Comparison of ENCODE assay signal across 31 cellular contexts in the genomic region with DNA sequence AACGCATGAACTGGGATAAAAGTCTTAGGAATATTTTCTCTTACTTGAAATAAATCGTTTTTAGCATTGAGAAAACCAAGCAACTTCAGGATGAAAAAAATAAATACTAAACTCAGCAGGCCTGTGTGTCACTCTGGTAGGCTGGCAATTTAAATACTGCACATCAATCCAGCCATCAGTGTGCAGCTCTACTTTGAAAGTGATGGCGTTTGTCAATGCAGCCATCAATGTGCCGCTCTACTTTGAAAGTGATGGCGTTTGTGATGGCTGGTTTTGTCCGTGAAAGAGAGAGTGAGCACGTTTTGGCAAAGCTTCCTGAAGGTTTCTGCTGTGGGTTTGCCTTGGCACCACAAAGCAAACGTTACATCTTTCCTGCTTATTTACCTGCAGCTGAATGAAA.
A peak's percentile ranks its signal among the peaks of the same experiment; 100 is the strongest.
DNase-seq lines count a peak whose midpoint lies in the region; ATAC-seq and TF ChIP-seq lines count a peak whose summit lies in the region.
"Had no signal": no experiment of that assay in that cellular context is flagged by ENCODE, and none has a peak within 500 bp of the region (broad histone marks: within the 10 kb centered on the region; RNA-seq: fewer than 3 reads in every experiment).

No MANE protein-coding gene starts in this region.

- 80% methylated on average over 8 of the region's 8 CpGs for WGBS in esophagus muscularis mucosa

- H3K27me3 ChIP-seq in esophagus muscularis mucosa: peaks cover 0 to 12% (median 0%) of the 10 kb centered on the region in 4 donors
- no peaks in the 10 kb centered on the region for H3K27me3 ChIP-seq in neural cell (ENCODE audit: insufficient read depth, low read depth, low read length)
- H3K27me3 ChIP-seq: BE2C; BLaER1; BLaER1 treated with 17β-estradiol and CSF1 and Interleukin-3, amounts not matched to agents 10 nM and 100 nM had no signal

- no peaks in the 10 kb centered on the region for H3K4me1 ChIP-seq in esophagus muscularis mucosa
- H3K4me1 ChIP-seq: A549; BE2C; BLaER1; BLaER1 treated with 17β-estradiol and CSF1 and Interleukin-3, amounts not matched to agents 10 nM and 100 nM; Caco-2 had no signal

- H3K9me2 ChIP-seq in neural cell (ENCODE audit: insufficient read depth, low read length): no peaks in the 10 kb centered on the region

- H3K27ac ChIP-seq in esophagus muscularis mucosa (replicated peaks in 1 of 4) (no peak overlapping the region), neural cell (ENCODE audit: low read length) (no peak overlapping the region), substantia nigra (ENCODE audit: low read depth, low read length, poor library complexity, severe bottlenecking) (no peak overlapping the region)
- H3K27ac ChIP-seq: 22Rv1; A549; BLaER1; BLaER1 treated with 17β-estradiol and CSF1 and Interleukin-3, amounts not matched to agents 10 nM and 100 nM; C4-2B had no signal

- no peak for TF ChIP-seq CTCF in esophagus muscularis mucosa (IDR thresholded peaks at IDR 0.05)
- no peak for TF ChIP-seq CTCF in neural cell (IDR thresholded peaks at IDR 0.05; ENCODE audit: poor library complexity, severe bottlenecking)
- TF ChIP-seq CTCF in natural killer cell (IDR thresholded peaks at IDR 0.05): no peak

- DNase-seq in esophagus muscularis mucosa (ENCODE audit: extremely low spot score) (peak; percentile 62), natural killer cell (no peak), substantia nigra (lab: John Stamatoyannopoulos, UW) (no peak)
- DNase-seq: 8988T; ACHN; AML-193; BE2C; C1 segment of cervical spinal cord; Caco-2; Calu3; CD4-positive, alpha-beta memory T cell; CD4-positive, alpha-beta T cell; CD4-positive, CD25-positive, alpha-beta regulatory T cell; CD8-positive, alpha-beta memory T cell; CD8-positive, alpha-beta T cell; COR-L47; DMS 273 treated with DMSO at 0.1 percent for 48 hours; DMS153; DMS53; DMS79; DMS79 treated with DMSO at 0.1 percent for 48 hours; DND-41; EL had no signal

- TF ChIP-seq RAD21 in neural cell (conservative IDR thresholded peaks at IDR 0.05): no peak

- H3F3A ChIP-seq in neural cell (ENCODE audit: insufficient read depth, low read length, poor library complexity, severe bottlenecking): no peaks in the 10 kb centered on the region

- TF ChIP-seq EP300 in esophagus muscularis mucosa (IDR thresholded peaks at IDR 0.05) (no peak), neural cell (conservative IDR thresholded peaks at IDR 0.05; ENCODE audit: poor library complexity, severe bottlenecking) (peak; percentile 90)

- H3K36me3 Mint-ChIP-seq in natural killer cell: no peaks in the 10 kb centered on the region
- H3K36me3 Mint-ChIP-seq: CD14-positive monocyte; CD4-positive, alpha-beta memory T cell; CD4-positive, CD25-positive, alpha-beta regulatory T cell; CD8-positive, alpha-beta memory T cell; CD8-positive, alpha-beta T cell had no signal

- TF ChIP-seq POLR2A in esophagus muscularis mucosa (IDR thresholded peaks at IDR 0.05; ENCODE audit: low read depth): no peak

- H3K4me3 ChIP-seq in esophagus muscularis mucosa (no peak overlapping the region), neural cell (ENCODE audit: low read length) (no peak overlapping the region)
- H3K4me3 ChIP-seq: A549; BLaER1; BLaER1 treated with 17β-estradiol and CSF1 and Interleukin-3, amounts not matched to agents 10 nM and 100 nM had no signal

- no peak overlapping the region for H3K4me3 Mint-ChIP-seq in natural killer cell
- H3K4me3 Mint-ChIP-seq: B cell; CD14-positive monocyte; CD4-positive, alpha-beta memory T cell; CD4-positive, alpha-beta T cell; CD4-positive, CD25-positive, alpha-beta regulatory T cell; CD8-positive, alpha-beta memory T cell; CD8-positive, alpha-beta T cell had no signal

- intact Hi-C loops in esophagus muscularis mucosa (cut with DNase I) (no loop called here), natural killer cell (cut with micrococcal nuclease) (no loop called here)

- no peak overlapping the region for H2AFZ ChIP-seq in neural cell (ENCODE audit: low read depth, low read length)

- H3K4me1 Mint-ChIP-seq in natural killer cell: no peaks in the 10 kb centered on the region
- H3K4me1 Mint-ChIP-seq: B cell; CD14-positive monocyte; CD4-positive, alpha-beta memory T cell; CD4-positive, CD25-positive, alpha-beta regulatory T cell; CD8-positive, alpha-beta memory T cell had no signal

- H3K79me2 ChIP-seq in neural cell (replicated peaks; ENCODE audit: insufficient read depth, low read length): no peaks in the 10 kb centered on the region

- H3K9me3 Mint-ChIP-seq in natural killer cell: peaks cover 0 to 6% of the 10 kb centered on the region in 2 donors
- H3K9me3 Mint-ChIP-seq: CD4-positive, alpha-beta T cell had no signal

- no peak for ATAC-seq in natural killer cell
- ATAC-seq: A549; CD8-positive, alpha-beta T cell had no signal

- H3K4me2 ChIP-seq in neural cell (ENCODE audit: low read length): no peak overlapping the region
- H3K4me2 ChIP-seq: A549; BLaER1; BLaER1 treated with 17β-estradiol and CSF1 and Interleukin-3, amounts not matched to agents 10 nM and 100 nM had no signal

- H4K20me1 ChIP-seq in neural cell (ENCODE audit: insufficient read depth): no peaks in the 10 kb centered on the region
- H4K20me1 ChIP-seq: BLaER1; BLaER1 treated with 17β-estradiol and CSF1 and Interleukin-3, amounts not matched to agents 10 nM and 100 nM had no signal

- H3K36me3 ChIP-seq in esophagus muscularis mucosa (no peaks in the 10 kb centered on the region), neural cell (ENCODE audit: insufficient read depth, low read length) (no peaks in the 10 kb centered on the region)
- H3K36me3 ChIP-seq: BE2C; BLaER1; BLaER1 treated with 17β-estradiol and CSF1 and Interleukin-3, amounts not matched to agents 10 nM and 100 nM had no signal

- H3K27me3 Mint-ChIP-seq in natural killer cell (ENCODE audit: low read depth in 2 of 2): peaks cover 0 to 4% of the 10 kb centered on the region in 2 donors
- H3K27me3 Mint-ChIP-seq: B cell; CD4-positive, alpha-beta memory T cell; CD4-positive, alpha-beta T cell; CD4-positive, CD25-positive, alpha-beta regulatory T cell had no signal

- H3K27ac Mint-ChIP-seq in natural killer cell: no peak overlapping the region
- H3K27ac Mint-ChIP-seq: B cell; CD14-positive monocyte; CD4-positive, alpha-beta memory T cell; CD4-positive, alpha-beta T cell; CD4-positive, CD25-positive, alpha-beta regulatory T cell; CD8-positive, alpha-beta memory T cell; CD8-positive, alpha-beta T cell had no signal

- H3K9me3 ChIP-seq in esophagus muscularis mucosa (no peaks in the 10 kb centered on the region), neural cell (ENCODE audit: low read length) (peaks cover 3% of the 10 kb centered on the region)
- H3K9me3 ChIP-seq: A549; BE2C; BLaER1 treated with 17β-estradiol and CSF1 and Interleukin-3, amounts not matched to agents 10 nM and 100 nM; Caco-2 had no signal

- H3K9ac ChIP-seq in neural cell (ENCODE audit: low read length): no peak overlapping the region
- H3K9ac ChIP-seq: BLaER1; BLaER1 treated with 17β-estradiol and CSF1 and Interleukin-3, amounts not matched to agents 10 nM and 100 nM had no signal

TF ChIP-seq in neural cell, 6 proteins besides CTCF, POLR2A, EP300 and RAD21:
- TF ChIP-seq EZH2 (IDR thresholded peaks at IDR 0.05; ENCODE audit: borderline replicate concordance, insufficient read depth, low read length, poor library complexity, severe bottlenecking) (no peak), POLR2AphosphoS5 (IDR thresholded peaks at IDR 0.05) (peak; percentile 49), TAF1 (IDR thresholded peaks at IDR 0.05; ENCODE audit: low read depth) (no peak)
- TF ChIP-seq, protein P1, sequence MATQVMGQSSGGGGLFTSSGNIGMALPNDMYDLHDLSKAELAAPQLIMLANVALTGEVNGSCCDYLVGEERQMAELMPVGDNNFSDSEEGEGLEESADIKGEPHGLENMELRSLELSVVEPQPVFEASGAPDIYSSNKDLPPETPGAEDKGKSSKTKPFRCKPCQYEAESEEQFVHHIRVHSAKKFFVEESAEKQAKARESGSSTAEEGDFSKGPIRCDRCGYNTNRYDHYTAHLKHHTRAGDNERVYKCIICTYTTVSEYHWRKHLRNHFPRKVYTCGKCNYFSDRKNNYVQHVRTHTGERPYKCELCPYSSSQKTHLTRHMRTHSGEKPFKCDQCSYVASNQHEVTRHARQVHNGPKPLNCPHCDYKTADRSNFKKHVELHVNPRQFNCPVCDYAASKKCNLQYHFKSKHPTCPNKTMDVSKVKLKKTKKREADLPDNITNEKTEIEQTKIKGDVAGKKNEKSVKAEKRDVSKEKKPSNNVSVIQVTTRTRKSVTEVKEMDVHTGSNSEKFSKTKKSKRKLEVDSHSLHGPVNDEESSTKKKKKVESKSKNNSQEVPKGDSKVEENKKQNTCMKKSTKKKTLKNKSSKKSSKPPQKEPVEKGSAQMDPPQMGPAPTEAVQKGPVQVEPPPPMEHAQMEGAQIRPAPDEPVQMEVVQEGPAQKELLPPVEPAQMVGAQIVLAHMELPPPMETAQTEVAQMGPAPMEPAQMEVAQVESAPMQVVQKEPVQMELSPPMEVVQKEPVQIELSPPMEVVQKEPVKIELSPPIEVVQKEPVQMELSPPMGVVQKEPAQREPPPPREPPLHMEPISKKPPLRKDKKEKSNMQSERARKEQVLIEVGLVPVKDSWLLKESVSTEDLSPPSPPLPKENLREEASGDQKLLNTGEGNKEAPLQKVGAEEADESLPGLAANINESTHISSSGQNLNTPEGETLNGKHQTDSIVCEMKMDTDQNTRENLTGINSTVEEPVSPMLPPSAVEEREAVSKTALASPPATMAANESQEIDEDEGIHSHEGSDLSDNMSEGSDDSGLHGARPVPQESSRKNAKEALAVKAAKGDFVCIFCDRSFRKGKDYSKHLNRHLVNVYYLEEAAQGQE (IDR thresholded peaks at IDR 0.05; ENCODE audit: borderline replicate concordance): no peak
